Comparison of ENCODE assay signal across 1 cellular context in genomic region chr3:70076394-70076793, GRCh38.
TF ChIP-seq lines count a peak whose summit lies in the region.

No MANE protein-coding gene starts in this region.

TF ChIP-seq in WTC11, 78 proteins besides CTCF, POLR2A, EP300 and RAD21 (continued from another document):
- TF ChIP-seq, protein P1, sequence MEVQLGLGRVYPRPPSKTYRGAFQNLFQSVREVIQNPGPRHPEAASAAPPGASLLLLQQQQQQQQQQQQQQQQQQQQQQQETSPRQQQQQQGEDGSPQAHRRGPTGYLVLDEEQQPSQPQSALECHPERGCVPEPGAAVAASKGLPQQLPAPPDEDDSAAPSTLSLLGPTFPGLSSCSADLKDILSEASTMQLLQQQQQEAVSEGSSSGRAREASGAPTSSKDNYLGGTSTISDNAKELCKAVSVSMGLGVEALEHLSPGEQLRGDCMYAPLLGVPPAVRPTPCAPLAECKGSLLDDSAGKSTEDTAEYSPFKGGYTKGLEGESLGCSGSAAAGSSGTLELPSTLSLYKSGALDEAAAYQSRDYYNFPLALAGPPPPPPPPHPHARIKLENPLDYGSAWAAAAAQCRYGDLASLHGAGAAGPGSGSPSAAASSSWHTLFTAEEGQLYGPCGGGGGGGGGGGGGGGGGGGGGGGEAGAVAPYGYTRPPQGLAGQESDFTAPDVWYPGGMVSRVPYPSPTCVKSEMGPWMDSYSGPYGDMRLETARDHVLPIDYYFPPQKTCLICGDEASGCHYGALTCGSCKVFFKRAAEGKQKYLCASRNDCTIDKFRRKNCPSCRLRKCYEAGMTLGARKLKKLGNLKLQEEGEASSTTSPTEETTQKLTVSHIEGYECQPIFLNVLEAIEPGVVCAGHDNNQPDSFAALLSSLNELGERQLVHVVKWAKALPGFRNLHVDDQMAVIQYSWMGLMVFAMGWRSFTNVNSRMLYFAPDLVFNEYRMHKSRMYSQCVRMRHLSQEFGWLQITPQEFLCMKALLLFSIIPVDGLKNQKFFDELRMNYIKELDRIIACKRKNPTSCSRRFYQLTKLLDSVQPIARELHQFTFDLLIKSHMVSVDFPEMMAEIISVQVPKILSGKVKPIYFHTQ (CRISPR knock-in tag; IDR thresholded peaks at IDR 0.05), result no peak
